ENCODE assay signal across 23 cellular contexts in the genomic region with DNA sequence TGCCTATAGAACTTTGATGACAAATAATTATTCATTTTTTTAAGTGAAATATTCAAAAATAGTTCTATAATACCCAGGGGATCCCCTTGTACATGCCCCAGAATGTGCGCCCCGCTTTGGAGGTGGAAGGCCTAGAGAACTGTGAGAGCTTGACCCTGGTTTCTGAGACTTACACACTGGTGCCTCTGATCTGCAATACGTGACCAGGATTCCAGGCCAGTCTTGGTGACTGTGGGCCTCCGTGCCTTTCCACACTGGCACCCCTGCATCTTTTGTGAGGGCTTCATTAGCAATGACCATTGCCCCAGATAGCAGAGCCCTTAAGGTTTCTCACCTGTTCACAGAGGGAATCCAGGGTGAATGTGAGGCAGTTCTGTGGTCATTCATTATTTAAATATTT. TPM values are rescaled to one million over a fixed set of nuclear protein-coding genes. Genes with fewer than 3 reads are reported as not detected.
A peak's percentile ranks its signal among the peaks of the same experiment; 100 is the strongest.
DNase-seq lines count a peak whose midpoint lies in the region; ATAC-seq, FAIRE-seq and TF ChIP-seq lines count a peak whose summit lies in the region.
"Had no signal": no experiment of that assay in that cellular context is flagged by ENCODE, and none has a peak within 500 bp of the region (broad histone marks: within the 10 kb centered on the region; RNA-seq: fewer than 3 reads in every experiment).

No MANE protein-coding gene starts in this region.

- no peak overlapping the region for H3K14ac ChIP-seq in H9 (ENCODE audit: insufficient read depth, low read length)

- H3K4me1 ChIP-seq in H9 (ENCODE audit: insufficient read depth, low read length) (no peaks in the 10 kb centered on the region), esophagus muscularis mucosa (peaks cover 0 to 7% (median 0%) of the 10 kb centered on the region in 4 donors), vagina (no peaks in the 10 kb centered on the region)
- H3K4me1 ChIP-seq: A549; BLaER1 treated with 17β-estradiol and CSF1 and Interleukin-3, amounts not matched to agents 10 nM and 100 nM; Caco-2 had no signal

- H3K27me3 Mint-ChIP-seq in H9 (ENCODE audit: low read depth), result peaks cover 3% of the 10 kb centered on the region
- no peaks in the 10 kb centered on the region for H3K27me3 Mint-ChIP-seq in osteocyte (ENCODE audit: unreplicated experiment)
- H3K27me3 Mint-ChIP-seq: B cell; CD4-positive, alpha-beta T cell had no signal

- H4K5ac ChIP-seq in H9 (ENCODE audit: insufficient read length, low read depth, low read length), result no peak overlapping the region

- no peak overlapping the region for H2BK5ac ChIP-seq in H9 (ENCODE audit: insufficient read length, low read length)

- H3K4me2 ChIP-seq in H9 (ENCODE audit: insufficient read depth, insufficient read length, low read length), result no peak overlapping the region
- H3K4me2 ChIP-seq: A549; BLaER1 treated with 17β-estradiol and CSF1 and Interleukin-3, amounts not matched to agents 10 nM and 100 nM had no signal

- no peak overlapping the region for H3K56ac ChIP-seq in H9 (ENCODE audit: insufficient read length, low read depth, low read length)

- H2BK15ac ChIP-seq in H9 (ENCODE audit: low read depth, low read length), result no peak overlapping the region

- FAIRE-seq in urothelium cell line (lab: Jason Lieb, UNC), result no peak
- FAIRE-seq: A549, D721Med, G401.6, GM12891, GM19239 had no signal

- DNase-seq in H9 (peak; percentile 4), esophagus muscularis mucosa (ENCODE audit: extremely low spot score) (peak; percentile 68), osteocyte (ENCODE audit: extremely low spot score, unreplicated experiment) (peak; percentile 63), vagina (ENCODE audit: extremely low spot score in 2 of 2) (peak; percentile 34 to 49), urothelium cell line (ENCODE audit: low spot score) (no peak)
- DNase-seq in activated T-cell treated with anti-CD3 and anti-CD28 coated beads, Interleukin-2, amount 50 U/mL, for 48 hours, result no peak
- DNase-seq: AML-193; Caco-2; Calu3; CD4-positive, alpha-beta T cell; CD8-positive, alpha-beta T cell; DMS79 treated with DMSO at 0.1 percent for 48 hours; GF-D8 had no signal

- TF ChIP-seq CTCF in H9 (conservative IDR thresholded peaks at IDR 0.05) (no peak), esophagus muscularis mucosa (IDR thresholded peaks at IDR 0.05) (no peak), osteocyte (IDR thresholded peaks at IDR 0.05) (no peak), vagina (IDR thresholded peaks at IDR 0.05) (no peak)

- no CpG with 5 or more reads among the region's 4 CpGs for whole genome bisulfite sequencing in H9 (ENCODE audit: extremely low coverage, insufficient read length, low lambda C conversion rate)
- WGBS in esophagus muscularis mucosa, result 93% methylated on average over 4 of the region's 4 CpGs

- H2BK12ac ChIP-seq in H9 (ENCODE audit: insufficient read length, low read depth, low read length), result no peak overlapping the region

- no peak overlapping the region for H2BK20ac ChIP-seq in H9 (ENCODE audit: low read depth, low read length, poor library complexity, severe bottlenecking)

- H3K27ac ChIP-seq in H9 (ENCODE audit: insufficient read length, low read depth, low read length) (no peak overlapping the region), esophagus muscularis mucosa (replicated peaks in 1 of 4) (no peak overlapping the region), vagina (no peak overlapping the region)
- H3K27ac ChIP-seq: 22Rv1; A549; BLaER1 treated with 17β-estradiol and CSF1 and Interleukin-3, amounts not matched to agents 10 nM and 100 nM; C4-2B had no signal

- H3K79me1 ChIP-seq in H9 (ENCODE audit: insufficient read depth, low read depth, low read length, poor library complexity, severe bottlenecking), result no peaks in the 10 kb centered on the region

- no peak overlapping the region for H3K18ac ChIP-seq in H9 (ENCODE audit: insufficient read length, low read depth, low read length)

- no peaks in the 10 kb centered on the region for H3K36me3 Mint-ChIP-seq in H9 (ENCODE audit: insufficient read depth in 1 of 3, low read depth in 3 of 3)
- H3K36me3 Mint-ChIP-seq in osteocyte (ENCODE audit: unreplicated experiment), result peaks cover 8% of the 10 kb centered on the region
- H3K36me3 Mint-ChIP-seq: CD8-positive, alpha-beta T cell had no signal

- intact Hi-C loops in esophagus muscularis mucosa (cut with DNase I), result no loop called here
- intact Hi-C loops in vagina (cut with DNase I), result no loop called here

- no peak overlapping the region for H3T11ph ChIP-seq in H9 (ENCODE audit: low read length)

- no peaks in the 10 kb centered on the region for H3K23me2 ChIP-seq in H9 (ENCODE audit: insufficient read length, low read depth, low read length, poor library complexity, severe bottlenecking)

- no peak overlapping the region for H2AFZ ChIP-seq in H9 (ENCODE audit: low read length)

- TF ChIP-seq POLR2A in esophagus muscularis mucosa (IDR thresholded peaks at IDR 0.05; ENCODE audit: low read depth) (no peak), vagina (IDR thresholded peaks at IDR 0.05) (no peak)

- H4K91ac ChIP-seq in H9 (ENCODE audit: insufficient read length, low read depth, low read length), result no peak overlapping the region

- H3K9me3 Mint-ChIP-seq in H9 (no peaks in the 10 kb centered on the region), osteocyte (ENCODE audit: unreplicated experiment) (no peaks in the 10 kb centered on the region)
- H3K9me3 Mint-ChIP-seq: CD4-positive, alpha-beta T cell; CD8-positive, alpha-beta T cell had no signal

- H3K79me2 ChIP-seq in H9 (ENCODE audit: insufficient read depth, low read length), result no peaks in the 10 kb centered on the region

- H3K4me3 Mint-ChIP-seq in H9 (no peak overlapping the region), osteocyte (ENCODE audit: unreplicated experiment) (no peak overlapping the region)
- H3K4me3 Mint-ChIP-seq: B cell; CD4-positive, alpha-beta T cell; CD8-positive, alpha-beta T cell had no signal

- no peaks in the 10 kb centered on the region for H3K4me1 Mint-ChIP-seq in H9
- peaks cover 2% of the 10 kb centered on the region for H3K4me1 Mint-ChIP-seq in osteocyte (ENCODE audit: unreplicated experiment)
- H3K4me1 Mint-ChIP-seq: B cell had no signal

- H3K27me3 ChIP-seq in H9 (ENCODE audit: insufficient read depth, low read length), result no peaks in the 10 kb centered on the region
- H3K27me3 ChIP-seq in esophagus muscularis mucosa, result no peaks in the 10 kb centered on the region
- H3K27me3 ChIP-seq in vagina, result no peaks in the 10 kb centered on the region
- H3K27me3 ChIP-seq: BLaER1 treated with 17β-estradiol and CSF1 and Interleukin-3, amounts not matched to agents 10 nM and 100 nM had no signal

- H3K4me3 ChIP-seq in esophagus muscularis mucosa (no peak overlapping the region), vagina (no peak overlapping the region)
- H3K4me3 ChIP-seq: A549; BLaER1 treated with 17β-estradiol and CSF1 and Interleukin-3, amounts not matched to agents 10 nM and 100 nM had no signal

- H4K20me1 ChIP-seq in H9 (ENCODE audit: control insufficient read depth, insufficient read depth, insufficient read length), result no peaks in the 10 kb centered on the region
- H4K20me1 ChIP-seq: BLaER1 treated with 17β-estradiol and CSF1 and Interleukin-3, amounts not matched to agents 10 nM and 100 nM had no signal

- H2AK5ac ChIP-seq in H9 (ENCODE audit: insufficient read length, low read length), result no peak overlapping the region

- ATAC-seq in HG02588 (IDR thresholded peaks at IDR 0.05; ENCODE audit: unreplicated experiment), result no peak
- ATAC-seq: A549; CD8-positive, alpha-beta T cell had no signal

- H3K27ac Mint-ChIP-seq in H9 (no peak overlapping the region), osteocyte (ENCODE audit: unreplicated experiment) (no peak overlapping the region)
- H3K27ac Mint-ChIP-seq: B cell; CD4-positive, alpha-beta T cell; CD8-positive, alpha-beta T cell had no signal

- H3K9ac ChIP-seq in H9 (ENCODE audit: extremely low read depth, insufficient read length, low read length), result no peak overlapping the region
- H3K9ac ChIP-seq: BLaER1 treated with 17β-estradiol and CSF1 and Interleukin-3, amounts not matched to agents 10 nM and 100 nM had no signal

- no peak overlapping the region for H3K4ac ChIP-seq in H9 (ENCODE audit: low read depth, low read length)

- TF ChIP-seq EP300 in esophagus muscularis mucosa (IDR thresholded peaks at IDR 0.05), result no peak

- H3K36me3 ChIP-seq in esophagus muscularis mucosa, result no peaks in the 10 kb centered on the region
- no peaks in the 10 kb centered on the region for H3K36me3 ChIP-seq in vagina
- H3K36me3 ChIP-seq: BLaER1 treated with 17β-estradiol and CSF1 and Interleukin-3, amounts not matched to agents 10 nM and 100 nM had no signal

- no peak overlapping the region for H3K23ac ChIP-seq in H9 (ENCODE audit: insufficient read length, low read depth, low read length)

- H3K9me3 ChIP-seq in H9 (ENCODE audit: control insufficient read depth, low read depth, low read length) (no peaks in the 10 kb centered on the region), esophagus muscularis mucosa (no peaks in the 10 kb centered on the region), vagina (no peaks in the 10 kb centered on the region)
- H3K9me3 ChIP-seq: A549; BLaER1 treated with 17β-estradiol and CSF1 and Interleukin-3, amounts not matched to agents 10 nM and 100 nM; Caco-2 had no signal

- H4K8ac ChIP-seq in H9 (replicated peaks; ENCODE audit: insufficient read length, low read depth, low read length), result no peak overlapping the region

- no peak overlapping the region for H2BK120ac ChIP-seq in H9 (ENCODE audit: low read depth, low read length, poor library complexity, severe bottlenecking)

RNA-seq across cellular contexts. Expression of a gene that starts 44.0 kb away (rescaled TPM):
- total RNA-seq in H9 (2021), result 0.66 and 0.68 TPM in 2 replicates
- total RNA-seq in esophagus muscularis mucosa, result 1 to 10 TPM; 3.7 to 9.5 (median 7.4) TPM
- 143 and 161 TPM in 2 replicates for total RNA-seq in osteocyte
- 16.0 TPM for total RNA-seq in vagina
- total RNA-seq: B cell; CD4-positive, alpha-beta T cell; CD8-positive, alpha-beta T cell had no signal

Comparison
In these comparisons a context has a peak if more than half of its experiments do, and no peak if none do; other contexts are left out.
1. DNase-seq: peak in H9 (single experiment), esophagus muscularis mucosa (single experiment), osteocyte (single experiment) and vagina (2 of 2); none in urothelium cell line (single experiment) and activated T-cell treated with anti-CD3 and anti-CD28 coated beads, Interleukin-2, amount 50 U/mL, for 48 hours (0 of 2).